Comparison of ENCODE assay signal across 1 cellular context in genomic region chr7:98091061-98091460, GRCh38.
A peak's percentile ranks its signal among the peaks of the same experiment; 100 is the strongest.
TF ChIP-seq lines count a peak whose summit lies in the region.

No MANE protein-coding gene starts in this region.

TF ChIP-seq in K562, 482 proteins besides CTCF, POLR2A, EP300 and RAD21:
- TF ChIP-seq, protein P1, sequence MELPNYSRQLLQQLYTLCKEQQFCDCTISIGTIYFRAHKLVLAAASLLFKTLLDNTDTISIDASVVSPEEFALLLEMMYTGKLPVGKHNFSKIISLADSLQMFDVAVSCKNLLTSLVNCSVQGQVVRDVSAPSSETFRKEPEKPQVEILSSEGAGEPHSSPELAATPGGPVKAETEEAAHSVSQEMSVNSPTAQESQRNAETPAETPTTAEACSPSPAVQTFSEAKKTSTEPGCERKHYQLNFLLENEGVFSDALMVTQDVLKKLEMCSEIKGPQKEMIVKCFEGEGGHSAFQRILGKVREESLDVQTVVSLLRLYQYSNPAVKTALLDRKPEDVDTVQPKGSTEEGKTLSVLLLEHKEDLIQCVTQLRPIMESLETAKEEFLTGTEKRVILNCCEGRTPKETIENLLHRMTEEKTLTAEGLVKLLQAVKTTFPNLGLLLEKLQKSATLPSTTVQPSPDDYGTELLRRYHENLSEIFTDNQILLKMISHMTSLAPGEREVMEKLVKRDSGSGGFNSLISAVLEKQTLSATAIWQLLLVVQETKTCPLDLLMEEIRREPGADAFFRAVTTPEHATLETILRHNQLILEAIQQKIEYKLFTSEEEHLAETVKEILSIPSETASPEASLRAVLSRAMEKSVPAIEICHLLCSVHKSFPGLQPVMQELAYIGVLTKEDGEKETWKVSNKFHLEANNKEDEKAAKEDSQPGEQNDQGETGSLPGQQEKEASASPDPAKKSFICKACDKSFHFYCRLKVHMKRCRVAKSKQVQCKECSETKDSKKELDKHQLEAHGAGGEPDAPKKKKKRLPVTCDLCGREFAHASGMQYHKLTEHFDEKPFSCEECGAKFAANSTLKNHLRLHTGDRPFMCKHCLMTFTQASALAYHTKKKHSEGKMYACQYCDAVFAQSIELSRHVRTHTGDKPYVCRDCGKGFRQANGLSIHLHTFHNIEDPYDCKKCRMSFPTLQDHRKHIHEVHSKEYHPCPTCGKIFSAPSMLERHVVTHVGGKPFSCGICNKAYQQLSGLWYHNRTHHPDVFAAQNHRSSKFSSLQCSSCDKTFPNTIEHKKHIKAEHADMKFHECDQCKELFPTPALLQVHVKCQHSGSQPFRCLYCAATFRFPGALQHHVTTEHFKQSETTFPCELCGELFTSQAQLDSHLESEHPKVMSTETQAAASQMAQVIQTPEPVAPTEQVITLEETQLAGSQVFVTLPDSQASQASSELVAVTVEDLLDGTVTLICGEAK (IDR thresholded peaks at IDR 0.05) = peak; percentile 42; the same call in 1 of the 2 replicates
- TF ChIP-seq, protein P1 (CRISPR knock-in tag; IDR thresholded peaks at IDR 0.05) = no peak
- no peak for TF ChIP-seq ZNF121 (CRISPR knock-in tag; conservative IDR thresholded peaks at IDR 0.05)
